8 cellular contexts compared by ENCODE assay signal in genomic region chr14:49946320-49947141, GRCh38. TPM values are rescaled to one million over a fixed set of nuclear protein-coding genes. Genes with fewer than 3 reads are reported as not detected.
DNase-seq lines count a peak whose midpoint lies in the region; ATAC-seq and TF ChIP-seq lines count a peak whose summit lies in the region.

No MANE protein-coding gene starts in this region.

- H3K27me3 ChIP-seq in suprapubic skin: no peaks in the 10 kb centered on the region

- peaks cover 57% of the 10 kb centered on the region for H3K4me1 Mint-ChIP-seq in activated T-helper 2 cell treated with anti-CD3 and anti-CD28 coated beads, Interferon-gamma antibody, Interleukin-2, Interleukin-4, amounts not matched to agents 10 μg/mL and 5 μg/mL and 100 μg/mL, durations not matched to agents 14 hours and 24 hours and 36 hours (ENCODE audit: low read depth)

- H3K36me3 ChIP-seq in suprapubic skin: no peaks in the 10 kb centered on the region

- H3K27ac Mint-ChIP-seq in activated T-helper 2 cell treated with anti-CD3 and anti-CD28 coated beads, Interferon-gamma antibody, Interleukin-2, Interleukin-4, amounts not matched to agents 10 μg/mL and 5 μg/mL and 100 μg/mL, durations not matched to agents 14 hours and 24 hours and 36 hours: peak overlapping the region; percentile 73

- H3K27me3 Mint-ChIP-seq in activated T-helper 2 cell treated with anti-CD3 and anti-CD28 coated beads, Interferon-gamma antibody, Interleukin-2, Interleukin-4, amounts not matched to agents 10 μg/mL and 5 μg/mL and 100 μg/mL, durations not matched to agents 14 hours and 24 hours and 36 hours (ENCODE audit: low read depth): no peaks in the 10 kb centered on the region

- no peak for TF ChIP-seq POLR2A in suprapubic skin (IDR thresholded peaks at IDR 0.05)

- no peak overlapping the region for H3K4me3 ChIP-seq in suprapubic skin

- intact Hi-C loops in activated T-helper 2 cell treated with anti-CD3 and anti-CD28 coated beads, Interferon-gamma antibody, Interleukin-2, Interleukin-4, amounts not matched to agents 10 μg/mL and 5 μg/mL and 100 μg/mL, durations not matched to agents 14 hours and 24 hours and 36 hours (cut with micrococcal nuclease): loop anchor here (2.0 to 5.0 kb wide), 4 partner anchors 14 to 52 kb away; no protein-coding TSS in a partner anchor

- ATAC-seq in HG03460 (IDR thresholded peaks at IDR 0.05; ENCODE audit: unreplicated experiment): no peak
- ATAC-seq in HG03439 (IDR thresholded peaks at IDR 0.05; ENCODE audit: unreplicated experiment): no peak
- ATAC-seq in GM19452 (IDR thresholded peaks at IDR 0.05; ENCODE audit: unreplicated experiment): no peak

- WGBS in suprapubic skin: 34% methylated on average over 10 of the region's 10 CpGs

- no peaks in the 10 kb centered on the region for H3K9me3 ChIP-seq in suprapubic skin

- no peak for TF ChIP-seq CTCF in suprapubic skin (IDR thresholded peaks at IDR 0.05)

- peak overlapping the region; percentile 42 for H3K4me3 Mint-ChIP-seq in activated T-helper 2 cell treated with anti-CD3 and anti-CD28 coated beads, Interferon-gamma antibody, Interleukin-2, Interleukin-4, amounts not matched to agents 10 μg/mL and 5 μg/mL and 100 μg/mL, durations not matched to agents 14 hours and 24 hours and 36 hours (ENCODE audit: low read depth)

- H3K36me3 Mint-ChIP-seq in activated T-helper 2 cell treated with anti-CD3 and anti-CD28 coated beads, Interferon-gamma antibody, Interleukin-2, Interleukin-4, amounts not matched to agents 10 μg/mL and 5 μg/mL and 100 μg/mL, durations not matched to agents 14 hours and 24 hours and 36 hours (ENCODE audit: low read depth): peaks cover 15% of the 10 kb centered on the region

- DNase-seq in DMS153 (lab: John Stamatoyannopoulos, UW): peak; percentile 49
- DNase-seq in NCI-H2107 (lab: John Stamatoyannopoulos, UW): peak; percentile 55
- no peak for DNase-seq in activated T-helper 2 cell treated with anti-CD3 and anti-CD28 coated beads, Interferon-gamma antibody, Interleukin-2, Interleukin-4, amounts not matched to agents 10 μg/mL and 5 μg/mL and 100 μg/mL, durations not matched to agents 14 hours and 24 hours and 36 hours (ENCODE audit: low spot score)
- peak; percentile 3 for DNase-seq in globus pallidus (ENCODE audit: low spot score)
- no peak for DNase-seq in suprapubic skin (ENCODE audit: low spot score in 2 of 2)

- H3K4me1 ChIP-seq in suprapubic skin: peaks cover 36% of the 10 kb centered on the region

- TF ChIP-seq EP300 in suprapubic skin (IDR thresholded peaks at IDR 0.05): no peak

- peaks cover 18% of the 10 kb centered on the region for H3K9me3 Mint-ChIP-seq in activated T-helper 2 cell treated with anti-CD3 and anti-CD28 coated beads, Interferon-gamma antibody, Interleukin-2, Interleukin-4, amounts not matched to agents 10 μg/mL and 5 μg/mL and 100 μg/mL, durations not matched to agents 14 hours and 24 hours and 36 hours

- H3K27ac ChIP-seq in suprapubic skin: peak overlapping the region; percentile 63

RNA-seq across cellular contexts. Expression of gene ARF6, which starts 53.6 kb away (rescaled TPM):
- 162 and 165 TPM in 2 replicates for total RNA-seq in activated T-helper 2 cell treated with anti-CD3 and anti-CD28 coated beads, Interferon-gamma antibody, Interleukin-2, Interleukin-4, amounts not matched to agents 10 μg/mL and 5 μg/mL and 100 μg/mL, durations not matched to agents 14 hours and 24 hours and 36 hours
- 100 to 1,000 TPM in 1 of 4 donors, 10 to 100 TPM in 3; 48.0 to 125 (median 85.3) TPM for total RNA-seq in suprapubic skin

Comparison
In these comparisons a context has a peak if more than half of its experiments do, and no peak if none do; other contexts are left out.
1. DNase-seq: peak in DMS153 (single experiment), NCI-H2107 (single experiment) and globus pallidus (single experiment); none in activated T-helper 2 cell treated with anti-CD3 and anti-CD28 coated beads, Interferon-gamma antibody, Interleukin-2, Interleukin-4, amounts not matched to agents 10 μg/mL and 5 μg/mL and 100 μg/mL, durations not matched to agents 14 hours and 24 hours and 36 hours (single experiment) and suprapubic skin (0 of 2).